ENCODE assay signal across 7 cellular contexts in genomic region chr4:1682860-1683259, GRCh38. TPM values are rescaled to one million over a fixed set of nuclear protein-coding genes. Genes with fewer than 3 reads are reported as not detected.
DNase-seq lines count a peak whose midpoint lies in the region; ATAC-seq and TF ChIP-seq lines count a peak whose summit lies in the region.

No MANE protein-coding gene starts in this region.

- H4K91ac ChIP-seq in H9 (ENCODE audit: insufficient read length, low read depth, low read length): no peak overlapping the region

- H2BK12ac ChIP-seq in H9 (ENCODE audit: insufficient read length, low read depth, low read length): no peak overlapping the region

- no peak overlapping the region for H3K27ac Mint-ChIP-seq in H9
- H3K27ac Mint-ChIP-seq in activated CD8-positive, alpha-beta T cell treated with anti-CD3 and anti-CD28 coated beads, Interleukin-2, amount 10 ng/mL, durations not matched to agents 7 days and 5 days: no peak overlapping the region
- H3K27ac Mint-ChIP-seq in stimulated activated naive B cell treated with anti-CD40 and anti-IgM and Interleukin-4, amounts not matched to agents 10 μg/mL and 1 μg/mL and 100 μg/mL, for 72 hours: peak overlapping the region; percentile 76

- H4K8ac ChIP-seq in H9 (replicated peaks; ENCODE audit: insufficient read length, low read depth, low read length): no peak overlapping the region

- TF ChIP-seq CTCF in H9 (conservative IDR thresholded peaks at IDR 0.05): no peak
- no peak for TF ChIP-seq CTCF in right atrium auricular region (IDR thresholded peaks at IDR 0.05)

- CTCF ChIA-PET in activated CD8-positive, alpha-beta T cell treated with anti-CD3 and anti-CD28 coated beads, Interleukin-2, amount 10 ng/mL, durations not matched to agents 7 days and 5 days (lab: Charles Lee): interaction anchor here (1.8 to 2.0 kb wide), 2 partner anchors 10 to 44 kb away, joined by 4 to 11 read pairs; no protein-coding TSS in a partner anchor

- H3K56ac ChIP-seq in H9 (ENCODE audit: insufficient read length, low read depth, low read length): no peak overlapping the region

- no peaks in the 10 kb centered on the region for H3K79me1 ChIP-seq in H9 (ENCODE audit: insufficient read depth, low read depth, low read length, poor library complexity, severe bottlenecking)

- H3K27ac ChIP-seq in H9 (ENCODE audit: insufficient read length, low read depth, low read length) (no peak overlapping the region), right atrium auricular region (peak overlapping the region in 1 of 2 donors; percentile 88)

- no peak overlapping the region for H2BK20ac ChIP-seq in H9 (ENCODE audit: low read depth, low read length, poor library complexity, severe bottlenecking)

- no peak overlapping the region for H3T11ph ChIP-seq in H9 (ENCODE audit: low read length)

- POLR2A ChIA-PET in activated CD8-positive, alpha-beta T cell treated with anti-CD3 and anti-CD28 coated beads, Interleukin-2, amount 10 ng/mL, durations not matched to agents 7 days and 5 days (lab: Charles Lee): interaction anchor here (0.6 kb wide), 1 partner anchor 838 kb away, joined by 3 read pairs; no protein-coding TSS in a partner anchor

- no peak overlapping the region for H3K14ac ChIP-seq in H9 (ENCODE audit: insufficient read depth, low read length)

- no peak overlapping the region for H3K9ac ChIP-seq in H9 (ENCODE audit: extremely low read depth, insufficient read length, low read length)

- H3K4me3 ChIP-seq in right atrium auricular region: peak overlapping the region; percentile 63 to 77

- no peak for ATAC-seq in activated CD8-positive, alpha-beta T cell treated with anti-CD3 and anti-CD28 coated beads, Interleukin-2, amount 10 ng/mL, durations not matched to agents 7 days and 5 days
- ATAC-seq in stimulated activated naive B cell treated with anti-CD40 and anti-IgM and Interleukin-4, amounts not matched to agents 10 μg/mL and 1 μg/mL and 100 μg/mL, for 72 hours (replicated peaks): no peak
- ATAC-seq in GM19467 (IDR thresholded peaks at IDR 0.05; ENCODE audit: unreplicated experiment): no peak

- no peak overlapping the region for H3K4ac ChIP-seq in H9 (ENCODE audit: low read depth, low read length)

- H2AFZ ChIP-seq in H9 (ENCODE audit: low read length): no peak overlapping the region

- H3K27me3 ChIP-seq in H9 (ENCODE audit: insufficient read depth, low read length) (peaks cover 7% of the 10 kb centered on the region; the same call in 1 of the 2 replicates), right atrium auricular region (no peaks in the 10 kb centered on the region)

- H2BK15ac ChIP-seq in H9 (ENCODE audit: low read depth, low read length): no peak overlapping the region

- no CpG with 5 or more reads among the region's 13 CpGs for WGBS in H9 (ENCODE audit: extremely low coverage, insufficient read length, low lambda C conversion rate)

- H3K4me3 Mint-ChIP-seq in H9: peak overlapping the region; percentile 64 to 86
- peak overlapping the region; percentile 71 for H3K4me3 Mint-ChIP-seq in activated CD8-positive, alpha-beta T cell treated with anti-CD3 and anti-CD28 coated beads, Interleukin-2, amount 10 ng/mL, durations not matched to agents 7 days and 5 days
- H3K4me3 Mint-ChIP-seq in stimulated activated naive B cell treated with anti-CD40 and anti-IgM and Interleukin-4, amounts not matched to agents 10 μg/mL and 1 μg/mL and 100 μg/mL, for 72 hours: peak overlapping the region; percentile 83 to 86

- no peak overlapping the region for H2AK5ac ChIP-seq in H9 (ENCODE audit: insufficient read length, low read length)

- DNase-seq in H9 (no peak), right atrium auricular region (ENCODE audit: low spot score) (no peak), hepatic stellate cell (ENCODE audit: low spot score) (no peak), NCI-H2107 (lab: John Stamatoyannopoulos, UW) (no peak)
- no peak for DNase-seq in activated CD8-positive, alpha-beta T cell treated with anti-CD3 and anti-CD28 coated beads, Interleukin-2, amount 10 ng/mL, durations not matched to agents 7 days and 5 days
- DNase-seq in stimulated activated naive B cell treated with anti-CD40 and anti-IgM and Interleukin-4, amounts not matched to agents 10 μg/mL and 1 μg/mL and 100 μg/mL, for 72 hours: no peak

- H3K79me2 ChIP-seq in H9 (ENCODE audit: insufficient read depth, low read length): no peaks in the 10 kb centered on the region

- H3K27me3 Mint-ChIP-seq in H9 (ENCODE audit: low read depth): peaks cover 29% of the 10 kb centered on the region
- peaks cover 6% of the 10 kb centered on the region for H3K27me3 Mint-ChIP-seq in activated CD8-positive, alpha-beta T cell treated with anti-CD3 and anti-CD28 coated beads, Interleukin-2, amount 10 ng/mL, durations not matched to agents 7 days and 5 days (ENCODE audit: low read depth)
- no peaks in the 10 kb centered on the region for H3K27me3 Mint-ChIP-seq in stimulated activated naive B cell treated with anti-CD40 and anti-IgM and Interleukin-4, amounts not matched to agents 10 μg/mL and 1 μg/mL and 100 μg/mL, for 72 hours

- H4K20me1 ChIP-seq in H9 (ENCODE audit: control insufficient read depth, insufficient read depth, insufficient read length): no peaks in the 10 kb centered on the region

- H3K23ac ChIP-seq in H9 (ENCODE audit: insufficient read length, low read depth, low read length): no peak overlapping the region

- peak overlapping the region; percentile 26 for H3K4me2 ChIP-seq in H9 (ENCODE audit: insufficient read depth, insufficient read length, low read length)

- H4K5ac ChIP-seq in H9 (ENCODE audit: insufficient read length, low read depth, low read length): no peak overlapping the region

- H3K4me1 ChIP-seq in H9 (ENCODE audit: insufficient read depth, low read length) (no peaks in the 10 kb centered on the region), right atrium auricular region (peaks cover 0 to 14% of the 10 kb centered on the region in 2 donors)

- H3K36me3 ChIP-seq in right atrium auricular region: no peaks in the 10 kb centered on the region

- H2BK5ac ChIP-seq in H9 (ENCODE audit: insufficient read length, low read length): no peak overlapping the region

- peaks cover 2% of the 10 kb centered on the region in 2 experiments; a peak in 1 of 5 replicates for H3K9me3 Mint-ChIP-seq in H9
- no peaks in the 10 kb centered on the region for H3K9me3 Mint-ChIP-seq in activated CD8-positive, alpha-beta T cell treated with anti-CD3 and anti-CD28 coated beads, Interleukin-2, amount 10 ng/mL, durations not matched to agents 7 days and 5 days (ENCODE audit: insufficient read depth)
- H3K9me3 Mint-ChIP-seq in stimulated activated naive B cell treated with anti-CD40 and anti-IgM and Interleukin-4, amounts not matched to agents 10 μg/mL and 1 μg/mL and 100 μg/mL, for 72 hours: no peaks in the 10 kb centered on the region

- peaks cover 2% of the 10 kb centered on the region for H3K23me2 ChIP-seq in H9 (ENCODE audit: insufficient read length, low read depth, low read length, poor library complexity, severe bottlenecking)

- no peaks in the 10 kb centered on the region for H3K36me3 Mint-ChIP-seq in H9 (ENCODE audit: insufficient read depth in 1 of 3, low read depth in 3 of 3)
- H3K36me3 Mint-ChIP-seq in activated CD8-positive, alpha-beta T cell treated with anti-CD3 and anti-CD28 coated beads, Interleukin-2, amount 10 ng/mL, durations not matched to agents 7 days and 5 days (ENCODE audit: low read depth): no peaks in the 10 kb centered on the region
- H3K36me3 Mint-ChIP-seq in stimulated activated naive B cell treated with anti-CD40 and anti-IgM and Interleukin-4, amounts not matched to agents 10 μg/mL and 1 μg/mL and 100 μg/mL, for 72 hours: no peaks in the 10 kb centered on the region

- H3K9me3 ChIP-seq in H9 (ENCODE audit: control insufficient read depth, low read depth, low read length) (no peaks in the 10 kb centered on the region), right atrium auricular region (no peaks in the 10 kb centered on the region)

- no peak overlapping the region for H2BK120ac ChIP-seq in H9 (ENCODE audit: low read depth, low read length, poor library complexity, severe bottlenecking)

- no peak overlapping the region for H3K18ac ChIP-seq in H9 (ENCODE audit: insufficient read length, low read depth, low read length)

- H3K4me1 Mint-ChIP-seq in H9: peaks cover 16% of the 10 kb centered on the region in 2 experiments
- peaks cover 12% of the 10 kb centered on the region for H3K4me1 Mint-ChIP-seq in activated CD8-positive, alpha-beta T cell treated with anti-CD3 and anti-CD28 coated beads, Interleukin-2, amount 10 ng/mL, durations not matched to agents 7 days and 5 days (ENCODE audit: low read depth)
- H3K4me1 Mint-ChIP-seq in stimulated activated naive B cell treated with anti-CD40 and anti-IgM and Interleukin-4, amounts not matched to agents 10 μg/mL and 1 μg/mL and 100 μg/mL, for 72 hours: peaks cover 2 to 13% of the 10 kb centered on the region in 2 donors

RNA-seq across cellular contexts. Expression of gene FAM53A, which starts 1.3 kb away (rescaled TPM):
- 2.3 and 2.4 TPM in 2 replicates for total RNA-seq in H9 (2021)
- under 1 TPM; 0.45 to 0.91 TPM for total RNA-seq in activated CD8-positive, alpha-beta T cell treated with anti-CD3 and anti-CD28 coated beads, Interleukin-2, amount 10 ng/mL, durations not matched to agents 7 days and 5 days
- total RNA-seq in right atrium auricular region: 1 to 10 TPM; 1.0 to 1.9 TPM

RNA-seq across cellular contexts. Expression of gene SLBP, which starts 29.3 kb away (rescaled TPM):
- total RNA-seq in H9 (2021) (62.7 and 67.0 TPM in 2 replicates), right atrium auricular region (10 to 100 TPM; 15.6 to 20.1 TPM)
- 100 to 1,000 TPM; 132 to 136 TPM for total RNA-seq in activated CD8-positive, alpha-beta T cell treated with anti-CD3 and anti-CD28 coated beads, Interleukin-2, amount 10 ng/mL, durations not matched to agents 7 days and 5 days

RNA-seq across cellular contexts. Expression of gene TMEM129, which starts 38.3 kb away (rescaled TPM):
- 27.3 and 30.4 TPM in 2 replicates for total RNA-seq in H9 (2021)
- 10 to 100 TPM; 21.9 to 22.4 TPM for total RNA-seq in activated CD8-positive, alpha-beta T cell treated with anti-CD3 and anti-CD28 coated beads, Interleukin-2, amount 10 ng/mL, durations not matched to agents 7 days and 5 days
- 10 to 100 TPM; 59.0 to 75.4 TPM for total RNA-seq in right atrium auricular region

RNA-seq across cellular contexts. Expression of gene TACC3, which starts 38.5 kb away (rescaled TPM):
- total RNA-seq in H9 (2021) (150 and 156 TPM in 2 replicates), right atrium auricular region (1 to 10 TPM; 3.7 to 5.3 TPM)
- total RNA-seq in activated CD8-positive, alpha-beta T cell treated with anti-CD3 and anti-CD28 coated beads, Interleukin-2, amount 10 ng/mL, durations not matched to agents 7 days and 5 days: 100 to 1,000 TPM; 284 to 311 TPM
